Comparison of ENCODE assay signal across 1 cellular context in the genomic region with DNA sequence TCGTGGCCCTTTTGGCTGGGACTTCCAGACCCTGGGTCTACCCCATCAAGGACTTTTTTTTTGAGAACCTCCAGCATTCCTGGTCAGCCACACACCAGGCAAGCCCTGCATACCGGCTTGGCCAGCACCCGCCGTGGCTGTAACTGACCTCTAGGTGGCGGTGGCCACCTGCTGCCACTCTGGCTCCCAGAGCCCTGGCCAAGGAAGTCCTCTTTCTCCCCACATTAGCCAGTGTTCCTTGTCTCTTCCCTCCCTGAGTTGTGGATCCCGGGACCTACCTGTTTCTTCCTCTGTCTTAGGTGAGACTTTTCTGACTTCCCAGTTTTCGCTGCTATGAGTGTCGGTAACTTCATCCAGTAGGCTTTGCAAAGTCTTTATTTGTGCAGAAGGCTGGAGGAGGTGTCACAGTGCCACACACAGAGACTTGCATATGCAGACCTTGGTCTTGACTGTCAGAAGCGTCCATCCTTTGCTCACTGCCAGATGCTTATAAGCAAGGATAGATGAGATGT.
TF ChIP-seq lines count a peak whose summit lies in the region.

No MANE protein-coding gene starts in this region.

TF ChIP-seq in HepG2, 621 proteins besides CTCF, POLR2A, EP300 and RAD21 (continued from another document and continues in another):
- TF ChIP-seq, protein P1, sequence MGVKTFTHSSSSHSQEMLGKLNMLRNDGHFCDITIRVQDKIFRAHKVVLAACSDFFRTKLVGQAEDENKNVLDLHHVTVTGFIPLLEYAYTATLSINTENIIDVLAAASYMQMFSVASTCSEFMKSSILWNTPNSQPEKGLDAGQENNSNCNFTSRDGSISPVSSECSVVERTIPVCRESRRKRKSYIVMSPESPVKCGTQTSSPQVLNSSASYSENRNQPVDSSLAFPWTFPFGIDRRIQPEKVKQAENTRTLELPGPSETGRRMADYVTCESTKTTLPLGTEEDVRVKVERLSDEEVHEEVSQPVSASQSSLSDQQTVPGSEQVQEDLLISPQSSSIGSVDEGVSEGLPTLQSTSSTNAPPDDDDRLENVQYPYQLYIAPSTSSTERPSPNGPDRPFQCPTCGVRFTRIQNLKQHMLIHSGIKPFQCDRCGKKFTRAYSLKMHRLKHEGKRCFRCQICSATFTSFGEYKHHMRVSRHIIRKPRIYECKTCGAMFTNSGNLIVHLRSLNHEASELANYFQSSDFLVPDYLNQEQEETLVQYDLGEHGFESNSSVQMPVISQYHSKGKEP (CRISPR knock-in tag; IDR thresholded peaks at IDR 0.05), result no peak
- no peak for TF ChIP-seq SNRNP70 (IDR thresholded peaks at IDR 0.05; ENCODE audit: low read depth, low read length)
- no peak for TF ChIP-seq ZNF660 (CRISPR knock-in tag; IDR thresholded peaks at IDR 0.05; ENCODE audit: borderline replicate concordance, low read depth)
- TF ChIP-seq, protein P2, sequence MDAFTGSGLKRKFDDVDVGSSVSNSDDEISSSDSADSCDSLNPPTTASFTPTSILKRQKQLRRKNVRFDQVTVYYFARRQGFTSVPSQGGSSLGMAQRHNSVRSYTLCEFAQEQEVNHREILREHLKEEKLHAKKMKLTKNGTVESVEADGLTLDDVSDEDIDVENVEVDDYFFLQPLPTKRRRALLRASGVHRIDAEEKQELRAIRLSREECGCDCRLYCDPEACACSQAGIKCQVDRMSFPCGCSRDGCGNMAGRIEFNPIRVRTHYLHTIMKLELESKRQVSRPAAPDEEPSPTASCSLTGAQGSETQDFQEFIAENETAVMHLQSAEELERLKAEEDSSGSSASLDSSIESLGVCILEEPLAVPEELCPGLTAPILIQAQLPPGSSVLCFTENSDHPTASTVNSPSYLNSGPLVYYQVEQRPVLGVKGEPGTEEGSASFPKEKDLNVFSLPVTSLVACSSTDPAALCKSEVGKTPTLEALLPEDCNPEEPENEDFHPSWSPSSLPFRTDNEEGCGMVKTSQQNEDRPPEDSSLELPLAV (CRISPR knock-in tag; conservative IDR thresholded peaks at IDR 0.05; ENCODE audit: low read depth), result no peak
- no peak for TF ChIP-seq SRF (IDR thresholded peaks at IDR 0.05; ENCODE audit: low read depth, low read length)
- TF ChIP-seq TBX2 (CRISPR knock-in tag; IDR thresholded peaks at IDR 0.05; ENCODE audit: borderline replicate concordance), result no peak
- peak; percentile 49; the same call in 1 of the 2 replicates for TF ChIP-seq ZNF225 (CRISPR knock-in tag; IDR thresholded peaks at IDR 0.05)
- TF ChIP-seq, protein P3, sequence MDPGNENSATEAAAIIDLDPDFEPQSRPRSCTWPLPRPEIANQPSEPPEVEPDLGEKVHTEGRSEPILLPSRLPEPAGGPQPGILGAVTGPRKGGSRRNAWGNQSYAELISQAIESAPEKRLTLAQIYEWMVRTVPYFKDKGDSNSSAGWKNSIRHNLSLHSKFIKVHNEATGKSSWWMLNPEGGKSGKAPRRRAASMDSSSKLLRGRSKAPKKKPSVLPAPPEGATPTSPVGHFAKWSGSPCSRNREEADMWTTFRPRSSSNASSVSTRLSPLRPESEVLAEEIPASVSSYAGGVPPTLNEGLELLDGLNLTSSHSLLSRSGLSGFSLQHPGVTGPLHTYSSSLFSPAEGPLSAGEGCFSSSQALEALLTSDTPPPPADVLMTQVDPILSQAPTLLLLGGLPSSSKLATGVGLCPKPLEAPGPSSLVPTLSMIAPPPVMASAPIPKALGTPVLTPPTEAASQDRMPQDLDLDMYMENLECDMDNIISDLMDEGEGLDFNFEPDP (CRISPR knock-in tag; conservative IDR thresholded peaks at IDR 0.05), result no peak
- no peak for TF ChIP-seq RBM22 (optimal IDR thresholded peaks at IDR 0.05; ENCODE audit: low read length)
- peak; percentile 72; the same call in 1 of the 2 replicates for TF ChIP-seq KDM4B (CRISPR knock-in tag; IDR thresholded peaks at IDR 0.05)
- TF ChIP-seq NRL (CRISPR knock-in tag; IDR thresholded peaks at IDR 0.05; ENCODE audit: borderline replicate concordance), result peak; percentile 69; the same call in 1 of the 2 replicates
- TF ChIP-seq, protein P4, sequence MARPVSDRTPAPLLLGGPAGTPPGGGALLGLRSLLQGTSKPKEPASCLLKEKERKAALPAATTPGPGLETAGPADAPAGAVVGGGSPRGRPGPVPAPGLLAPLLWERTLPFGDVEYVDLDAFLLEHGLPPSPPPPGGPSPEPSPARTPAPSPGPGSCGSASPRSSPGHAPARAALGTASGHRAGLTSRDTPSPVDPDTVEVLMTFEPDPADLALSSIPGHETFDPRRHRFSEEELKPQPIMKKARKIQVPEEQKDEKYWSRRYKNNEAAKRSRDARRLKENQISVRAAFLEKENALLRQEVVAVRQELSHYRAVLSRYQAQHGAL (CRISPR knock-in tag; IDR thresholded peaks at IDR 0.05; ENCODE audit: not compliant biosample characterization), result no peak
- TF ChIP-seq ZNF792 (CRISPR knock-in tag; IDR thresholded peaks at IDR 0.05), result no peak
- TF ChIP-seq, protein P5, sequence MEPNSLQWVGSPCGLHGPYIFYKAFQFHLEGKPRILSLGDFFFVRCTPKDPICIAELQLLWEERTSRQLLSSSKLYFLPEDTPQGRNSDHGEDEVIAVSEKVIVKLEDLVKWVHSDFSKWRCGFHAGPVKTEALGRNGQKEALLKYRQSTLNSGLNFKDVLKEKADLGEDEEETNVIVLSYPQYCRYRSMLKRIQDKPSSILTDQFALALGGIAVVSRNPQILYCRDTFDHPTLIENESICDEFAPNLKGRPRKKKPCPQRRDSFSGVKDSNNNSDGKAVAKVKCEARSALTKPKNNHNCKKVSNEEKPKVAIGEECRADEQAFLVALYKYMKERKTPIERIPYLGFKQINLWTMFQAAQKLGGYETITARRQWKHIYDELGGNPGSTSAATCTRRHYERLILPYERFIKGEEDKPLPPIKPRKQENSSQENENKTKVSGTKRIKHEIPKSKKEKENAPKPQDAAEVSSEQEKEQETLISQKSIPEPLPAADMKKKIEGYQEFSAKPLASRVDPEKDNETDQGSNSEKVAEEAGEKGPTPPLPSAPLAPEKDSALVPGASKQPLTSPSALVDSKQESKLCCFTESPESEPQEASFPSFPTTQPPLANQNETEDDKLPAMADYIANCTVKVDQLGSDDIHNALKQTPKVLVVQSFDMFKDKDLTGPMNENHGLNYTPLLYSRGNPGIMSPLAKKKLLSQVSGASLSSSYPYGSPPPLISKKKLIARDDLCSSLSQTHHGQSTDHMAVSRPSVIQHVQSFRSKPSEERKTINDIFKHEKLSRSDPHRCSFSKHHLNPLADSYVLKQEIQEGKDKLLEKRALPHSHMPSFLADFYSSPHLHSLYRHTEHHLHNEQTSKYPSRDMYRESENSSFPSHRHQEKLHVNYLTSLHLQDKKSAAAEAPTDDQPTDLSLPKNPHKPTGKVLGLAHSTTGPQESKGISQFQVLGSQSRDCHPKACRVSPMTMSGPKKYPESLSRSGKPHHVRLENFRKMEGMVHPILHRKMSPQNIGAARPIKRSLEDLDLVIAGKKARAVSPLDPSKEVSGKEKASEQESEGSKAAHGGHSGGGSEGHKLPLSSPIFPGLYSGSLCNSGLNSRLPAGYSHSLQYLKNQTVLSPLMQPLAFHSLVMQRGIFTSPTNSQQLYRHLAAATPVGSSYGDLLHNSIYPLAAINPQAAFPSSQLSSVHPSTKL (CRISPR knock-in tag; IDR thresholded peaks at IDR 0.05), result peak; percentile 49; the same call in 1 of the 2 replicates
- TF ChIP-seq ZNF605 (CRISPR knock-in tag; IDR thresholded peaks at IDR 0.05), result peak; percentile 60; the same call in 1 of the 2 replicates
- no peak for TF ChIP-seq ZFP1 (CRISPR knock-in tag; IDR thresholded peaks at IDR 0.05)
- TF ChIP-seq ZNF350 (CRISPR knock-in tag; IDR thresholded peaks at IDR 0.05; ENCODE audit: borderline replicate concordance, low read depth), result peak; percentile 64; the same call in 1 of the 2 replicates
- TF ChIP-seq ZNF274 (CRISPR knock-in tag; IDR thresholded peaks at IDR 0.05), result 0 out of 2 replicates have a peak, but pooled peaks have one; percentile 50
- no peak for TF ChIP-seq ARHGAP35 (CRISPR knock-in tag; IDR thresholded peaks at IDR 0.05; ENCODE audit: borderline replicate concordance)
- no peak for TF ChIP-seq AGO2 (optimal IDR thresholded peaks at IDR 0.05; ENCODE audit: low read depth, low read length)
- TF ChIP-seq U2AF1 (optimal IDR thresholded peaks at IDR 0.05; ENCODE audit: low read depth, low read length), result no peak
- TF ChIP-seq, protein P6, sequence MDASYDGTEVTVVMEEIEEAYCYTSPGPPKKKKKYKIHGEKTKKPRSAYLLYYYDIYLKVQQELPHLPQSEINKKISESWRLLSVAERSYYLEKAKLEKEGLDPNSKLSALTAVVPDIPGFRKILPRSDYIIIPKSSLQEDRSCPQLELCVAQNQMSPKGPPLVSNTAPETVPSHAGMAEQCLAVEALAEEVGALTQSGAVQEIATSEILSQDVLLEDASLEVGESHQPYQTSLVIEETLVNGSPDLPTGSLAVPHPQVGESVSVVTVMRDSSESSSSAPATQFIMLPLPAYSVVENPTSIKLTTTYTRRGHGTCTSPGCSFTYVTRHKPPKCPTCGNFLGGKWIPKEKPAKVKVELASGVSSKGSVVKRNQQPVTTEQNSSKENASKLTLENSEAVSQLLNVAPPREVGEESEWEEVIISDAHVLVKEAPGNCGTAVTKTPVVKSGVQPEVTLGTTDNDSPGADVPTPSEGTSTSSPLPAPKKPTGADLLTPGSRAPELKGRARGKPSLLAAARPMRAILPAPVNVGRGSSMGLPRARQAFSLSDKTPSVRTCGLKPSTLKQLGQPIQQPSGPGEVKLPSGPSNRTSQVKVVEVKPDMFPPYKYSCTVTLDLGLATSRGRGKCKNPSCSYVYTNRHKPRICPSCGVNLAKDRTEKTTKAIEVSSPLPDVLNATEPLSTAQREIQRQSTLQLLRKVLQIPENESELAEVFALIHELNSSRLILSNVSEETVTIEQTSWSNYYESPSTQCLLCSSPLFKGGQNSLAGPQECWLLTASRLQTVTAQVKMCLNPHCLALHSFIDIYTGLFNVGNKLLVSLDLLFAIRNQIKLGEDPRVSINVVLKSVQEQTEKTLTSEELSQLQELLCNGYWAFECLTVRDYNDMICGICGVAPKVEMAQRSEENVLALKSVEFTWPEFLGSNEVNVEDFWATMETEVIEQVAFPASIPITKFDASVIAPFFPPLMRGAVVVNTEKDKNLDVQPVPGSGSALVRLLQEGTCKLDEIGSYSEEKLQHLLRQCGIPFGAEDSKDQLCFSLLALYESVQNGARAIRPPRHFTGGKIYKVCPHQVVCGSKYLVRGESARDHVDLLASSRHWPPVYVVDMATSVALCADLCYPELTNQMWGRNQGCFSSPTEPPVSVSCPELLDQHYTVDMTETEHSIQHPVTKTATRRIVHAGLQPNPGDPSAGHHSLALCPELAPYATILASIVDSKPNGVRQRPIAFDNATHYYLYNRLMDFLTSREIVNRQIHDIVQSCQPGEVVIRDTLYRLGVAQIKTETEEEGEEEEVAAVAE (CRISPR knock-in tag; IDR thresholded peaks at IDR 0.05; ENCODE audit: borderline replicate concordance), result no peak
- no peak for TF ChIP-seq PHF21A (CRISPR knock-in tag; IDR thresholded peaks at IDR 0.05)
- peak; percentile 38; the same call in 1 of the 2 replicates for TF ChIP-seq ISL2 (CRISPR knock-in tag; IDR thresholded peaks at IDR 0.05)
- TF ChIP-seq ZFP36 (IDR thresholded peaks at IDR 0.05; ENCODE audit: borderline replicate concordance, low read depth, low read length, partially characterized antibody), result peak; percentile 43
- TF ChIP-seq, protein P7, sequence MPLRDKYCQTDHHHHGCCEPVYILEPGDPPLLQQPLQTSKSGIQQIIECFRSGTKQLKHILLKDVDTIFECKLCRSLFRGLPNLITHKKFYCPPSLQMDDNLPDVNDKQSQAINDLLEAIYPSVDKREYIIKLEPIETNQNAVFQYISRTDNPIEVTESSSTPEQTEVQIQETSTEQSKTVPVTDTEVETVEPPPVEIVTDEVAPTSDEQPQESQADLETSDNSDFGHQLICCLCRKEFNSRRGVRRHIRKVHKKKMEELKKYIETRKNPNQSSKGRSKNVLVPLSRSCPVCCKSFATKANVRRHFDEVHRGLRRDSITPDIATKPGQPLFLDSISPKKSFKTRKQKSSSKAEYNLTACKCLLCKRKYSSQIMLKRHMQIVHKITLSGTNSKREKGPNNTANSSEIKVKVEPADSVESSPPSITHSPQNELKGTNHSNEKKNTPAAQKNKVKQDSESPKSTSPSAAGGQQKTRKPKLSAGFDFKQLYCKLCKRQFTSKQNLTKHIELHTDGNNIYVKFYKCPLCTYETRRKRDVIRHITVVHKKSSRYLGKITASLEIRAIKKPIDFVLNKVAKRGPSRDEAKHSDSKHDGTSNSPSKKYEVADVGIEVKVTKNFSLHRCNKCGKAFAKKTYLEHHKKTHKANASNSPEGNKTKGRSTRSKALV (CRISPR knock-in tag; IDR thresholded peaks at IDR 0.05), result no peak
- TF ChIP-seq, protein P8, sequence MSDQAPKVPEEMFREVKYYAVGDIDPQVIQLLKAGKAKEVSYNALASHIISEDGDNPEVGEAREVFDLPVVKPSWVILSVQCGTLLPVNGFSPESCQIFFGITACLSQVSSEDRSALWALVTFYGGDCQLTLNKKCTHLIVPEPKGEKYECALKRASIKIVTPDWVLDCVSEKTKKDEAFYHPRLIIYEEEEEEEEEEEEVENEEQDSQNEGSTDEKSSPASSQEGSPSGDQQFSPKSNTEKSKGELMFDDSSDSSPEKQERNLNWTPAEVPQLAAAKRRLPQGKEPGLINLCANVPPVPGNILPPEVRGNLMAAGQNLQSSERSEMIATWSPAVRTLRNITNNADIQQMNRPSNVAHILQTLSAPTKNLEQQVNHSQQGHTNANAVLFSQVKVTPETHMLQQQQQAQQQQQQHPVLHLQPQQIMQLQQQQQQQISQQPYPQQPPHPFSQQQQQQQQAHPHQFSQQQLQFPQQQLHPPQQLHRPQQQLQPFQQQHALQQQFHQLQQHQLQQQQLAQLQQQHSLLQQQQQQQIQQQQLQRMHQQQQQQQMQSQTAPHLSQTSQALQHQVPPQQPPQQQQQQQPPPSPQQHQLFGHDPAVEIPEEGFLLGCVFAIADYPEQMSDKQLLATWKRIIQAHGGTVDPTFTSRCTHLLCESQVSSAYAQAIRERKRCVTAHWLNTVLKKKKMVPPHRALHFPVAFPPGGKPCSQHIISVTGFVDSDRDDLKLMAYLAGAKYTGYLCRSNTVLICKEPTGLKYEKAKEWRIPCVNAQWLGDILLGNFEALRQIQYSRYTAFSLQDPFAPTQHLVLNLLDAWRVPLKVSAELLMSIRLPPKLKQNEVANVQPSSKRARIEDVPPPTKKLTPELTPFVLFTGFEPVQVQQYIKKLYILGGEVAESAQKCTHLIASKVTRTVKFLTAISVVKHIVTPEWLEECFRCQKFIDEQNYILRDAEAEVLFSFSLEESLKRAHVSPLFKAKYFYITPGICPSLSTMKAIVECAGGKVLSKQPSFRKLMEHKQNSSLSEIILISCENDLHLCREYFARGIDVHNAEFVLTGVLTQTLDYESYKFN (CRISPR knock-in tag; conservative IDR thresholded peaks at IDR 0.05), result no peak
- TF ChIP-seq REPIN1 (CRISPR knock-in tag; IDR thresholded peaks at IDR 0.05; ENCODE audit: borderline replicate concordance, low read depth), result no peak; the same call in 1 of the 2 replicates
- no peak for TF ChIP-seq ZNF34 (CRISPR knock-in tag; IDR thresholded peaks at IDR 0.05; ENCODE audit: borderline replicate concordance)
- TF ChIP-seq PPARG (CRISPR knock-in tag; conservative IDR thresholded peaks at IDR 0.05), result no peak
- no peak for TF ChIP-seq LCORL (IDR thresholded peaks at IDR 0.05)
- no peak for TF ChIP-seq LCORL (CRISPR knock-in tag; IDR thresholded peaks at IDR 0.05)
- no peak for TF ChIP-seq HDAC2 (CRISPR knock-in tag; IDR thresholded peaks at IDR 0.05)
